Comparison of ENCODE assay signal across 1 cellular context in the genomic region with DNA sequence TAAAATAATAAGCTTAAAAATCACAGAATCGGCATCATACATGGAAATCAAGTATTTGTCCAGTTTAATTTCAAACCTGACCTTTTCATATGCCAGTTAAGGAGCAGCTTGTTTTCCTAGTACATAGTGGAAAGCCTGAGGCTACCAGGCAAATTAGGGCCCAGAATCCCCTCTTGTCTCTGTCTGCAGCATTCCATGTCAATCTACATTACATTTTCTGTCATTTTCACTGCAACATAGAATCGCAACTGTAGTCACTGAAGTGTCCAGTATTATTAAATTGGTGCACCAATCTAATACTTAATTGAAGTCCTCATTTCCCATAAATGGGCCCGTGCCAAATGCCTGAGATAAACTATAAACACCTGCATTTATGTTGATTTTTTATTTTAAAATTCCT.
TF ChIP-seq lines count a peak whose summit lies in the region.

No MANE protein-coding gene starts in this region.

TF ChIP-seq in GM23338, 12 proteins besides CTCF, POLR2A, EP300 and RAD21:
- TF ChIP-seq, protein P1, sequence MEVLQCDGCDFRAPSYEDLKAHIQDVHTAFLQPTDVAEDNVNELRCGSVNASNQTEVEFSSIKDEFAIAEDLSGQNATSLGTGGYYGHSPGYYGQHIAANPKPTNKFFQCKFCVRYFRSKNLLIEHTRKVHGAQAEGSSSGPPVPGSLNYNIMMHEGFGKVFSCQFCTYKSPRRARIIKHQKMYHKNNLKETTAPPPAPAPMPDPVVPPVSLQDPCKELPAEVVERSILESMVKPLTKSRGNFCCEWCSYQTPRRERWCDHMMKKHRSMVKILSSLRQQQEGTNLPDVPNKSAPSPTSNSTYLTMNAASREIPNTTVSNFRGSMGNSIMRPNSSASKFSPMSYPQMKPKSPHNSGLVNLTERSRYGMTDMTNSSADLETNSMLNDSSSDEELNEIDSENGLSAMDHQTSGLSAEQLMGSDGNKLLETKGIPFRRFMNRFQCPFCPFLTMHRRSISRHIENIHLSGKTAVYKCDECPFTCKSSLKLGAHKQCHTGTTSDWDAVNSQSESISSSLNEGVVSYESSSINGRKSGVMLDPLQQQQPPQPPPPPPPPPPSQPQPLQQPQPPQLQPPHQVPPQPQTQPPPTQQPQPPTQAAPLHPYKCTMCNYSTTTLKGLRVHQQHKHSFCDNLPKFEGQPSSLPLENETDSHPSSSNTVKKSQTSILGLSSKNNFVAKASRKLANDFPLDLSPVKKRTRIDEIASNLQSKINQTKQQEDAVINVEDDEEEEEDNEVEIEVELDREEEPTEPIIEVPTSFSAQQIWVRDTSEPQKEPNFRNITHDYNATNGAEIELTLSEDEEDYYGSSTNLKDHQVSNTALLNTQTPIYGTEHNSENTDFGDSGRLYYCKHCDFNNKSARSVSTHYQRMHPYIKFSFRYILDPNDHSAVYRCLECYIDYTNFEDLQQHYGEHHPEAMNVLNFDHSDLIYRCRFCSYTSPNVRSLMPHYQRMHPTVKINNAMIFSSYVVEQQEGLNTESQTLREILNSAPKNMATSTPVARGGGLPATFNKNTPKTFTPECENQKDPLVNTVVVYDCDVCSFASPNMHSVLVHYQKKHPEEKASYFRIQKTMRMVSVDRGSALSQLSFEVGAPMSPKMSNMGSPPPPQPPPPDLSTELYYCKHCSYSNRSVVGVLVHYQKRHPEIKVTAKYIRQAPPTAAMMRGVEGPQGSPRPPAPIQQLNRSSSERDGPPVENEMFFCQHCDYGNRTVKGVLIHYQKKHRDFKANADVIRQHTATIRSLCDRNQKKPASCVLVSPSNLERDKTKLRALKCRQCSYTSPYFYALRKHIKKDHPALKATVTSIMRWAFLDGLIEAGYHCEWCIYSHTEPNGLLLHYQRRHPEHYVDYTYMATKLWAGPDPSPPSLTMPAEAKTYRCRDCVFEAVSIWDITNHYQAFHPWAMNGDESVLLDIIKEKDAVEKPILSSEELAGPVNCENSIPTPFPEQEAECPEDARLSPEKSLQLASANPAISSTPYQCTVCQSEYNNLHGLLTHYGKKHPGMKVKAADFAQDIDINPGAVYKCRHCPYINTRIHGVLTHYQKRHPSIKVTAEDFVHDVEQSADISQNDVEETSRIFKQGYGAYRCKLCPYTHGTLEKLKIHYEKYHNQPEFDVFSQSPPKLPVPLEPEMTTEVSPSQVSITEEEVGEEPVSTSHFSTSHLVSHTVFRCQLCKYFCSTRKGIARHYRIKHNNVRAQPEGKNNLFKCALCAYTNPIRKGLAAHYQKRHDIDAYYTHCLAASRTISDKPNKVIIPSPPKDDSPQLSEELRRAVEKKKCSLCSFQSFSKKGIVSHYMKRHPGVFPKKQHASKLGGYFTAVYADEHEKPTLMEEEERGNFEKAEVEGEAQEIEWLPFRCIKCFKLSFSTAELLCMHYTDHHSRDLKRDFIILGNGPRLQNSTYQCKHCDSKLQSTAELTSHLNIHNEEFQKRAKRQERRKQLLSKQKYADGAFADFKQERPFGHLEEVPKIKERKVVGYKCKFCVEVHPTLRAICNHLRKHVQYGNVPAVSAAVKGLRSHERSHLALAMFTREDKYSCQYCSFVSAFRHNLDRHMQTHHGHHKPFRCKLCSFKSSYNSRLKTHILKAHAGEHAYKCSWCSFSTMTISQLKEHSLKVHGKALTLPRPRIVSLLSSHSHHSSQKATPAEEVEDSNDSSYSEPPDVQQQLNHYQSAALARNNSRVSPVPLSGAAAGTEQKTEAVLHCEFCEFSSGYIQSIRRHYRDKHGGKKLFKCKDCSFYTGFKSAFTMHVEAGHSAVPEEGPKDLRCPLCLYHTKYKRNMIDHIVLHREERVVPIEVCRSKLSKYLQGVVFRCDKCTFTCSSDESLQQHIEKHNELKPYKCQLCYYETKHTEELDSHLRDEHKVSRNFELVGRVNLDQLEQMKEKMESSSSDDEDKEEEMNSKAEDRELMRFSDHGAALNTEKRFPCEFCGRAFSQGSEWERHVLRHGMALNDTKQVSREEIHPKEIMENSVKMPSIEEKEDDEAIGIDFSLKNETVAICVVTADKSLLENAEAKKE (CRISPR knock-in tag; IDR thresholded peaks at IDR 0.05): no peak
- TF ChIP-seq, protein P2, sequence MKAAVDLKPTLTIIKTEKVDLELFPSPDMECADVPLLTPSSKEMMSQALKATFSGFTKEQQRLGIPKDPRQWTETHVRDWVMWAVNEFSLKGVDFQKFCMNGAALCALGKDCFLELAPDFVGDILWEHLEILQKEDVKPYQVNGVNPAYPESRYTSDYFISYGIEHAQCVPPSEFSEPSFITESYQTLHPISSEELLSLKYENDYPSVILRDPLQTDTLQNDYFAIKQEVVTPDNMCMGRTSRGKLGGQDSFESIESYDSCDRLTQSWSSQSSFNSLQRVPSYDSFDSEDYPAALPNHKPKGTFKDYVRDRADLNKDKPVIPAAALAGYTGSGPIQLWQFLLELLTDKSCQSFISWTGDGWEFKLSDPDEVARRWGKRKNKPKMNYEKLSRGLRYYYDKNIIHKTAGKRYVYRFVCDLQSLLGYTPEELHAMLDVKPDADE (IDR thresholded peaks at IDR 0.05): no peak
- TF ChIP-seq JUNB (IDR thresholded peaks at IDR 0.05; ENCODE audit: unreplicated experiment) (no peak), EZH2 (IDR thresholded peaks at IDR 0.05; ENCODE audit: low read depth, unreplicated experiment) (no peak), POLR2AphosphoS5 (IDR thresholded peaks at IDR 0.05; ENCODE audit: low read depth) (no peak), ZNF331 (CRISPR knock-in tag; IDR thresholded peaks at IDR 0.05; ENCODE audit: low read depth) (no peak), CREB1 (CRISPR knock-in tag; IDR thresholded peaks at IDR 0.05; ENCODE audit: low read depth) (no peak), ZNF114 (CRISPR knock-in tag; IDR thresholded peaks at IDR 0.05) (no peak), NANOG (IDR thresholded peaks at IDR 0.05; ENCODE audit: borderline replicate concordance) (no peak), STAT1 (IDR thresholded peaks at IDR 0.05; ENCODE audit: unreplicated experiment) (no peak), EZH2phosphoT487 (IDR thresholded peaks at IDR 0.05; ENCODE audit: unreplicated experiment) (no peak)
- TF ChIP-seq, protein P3, sequence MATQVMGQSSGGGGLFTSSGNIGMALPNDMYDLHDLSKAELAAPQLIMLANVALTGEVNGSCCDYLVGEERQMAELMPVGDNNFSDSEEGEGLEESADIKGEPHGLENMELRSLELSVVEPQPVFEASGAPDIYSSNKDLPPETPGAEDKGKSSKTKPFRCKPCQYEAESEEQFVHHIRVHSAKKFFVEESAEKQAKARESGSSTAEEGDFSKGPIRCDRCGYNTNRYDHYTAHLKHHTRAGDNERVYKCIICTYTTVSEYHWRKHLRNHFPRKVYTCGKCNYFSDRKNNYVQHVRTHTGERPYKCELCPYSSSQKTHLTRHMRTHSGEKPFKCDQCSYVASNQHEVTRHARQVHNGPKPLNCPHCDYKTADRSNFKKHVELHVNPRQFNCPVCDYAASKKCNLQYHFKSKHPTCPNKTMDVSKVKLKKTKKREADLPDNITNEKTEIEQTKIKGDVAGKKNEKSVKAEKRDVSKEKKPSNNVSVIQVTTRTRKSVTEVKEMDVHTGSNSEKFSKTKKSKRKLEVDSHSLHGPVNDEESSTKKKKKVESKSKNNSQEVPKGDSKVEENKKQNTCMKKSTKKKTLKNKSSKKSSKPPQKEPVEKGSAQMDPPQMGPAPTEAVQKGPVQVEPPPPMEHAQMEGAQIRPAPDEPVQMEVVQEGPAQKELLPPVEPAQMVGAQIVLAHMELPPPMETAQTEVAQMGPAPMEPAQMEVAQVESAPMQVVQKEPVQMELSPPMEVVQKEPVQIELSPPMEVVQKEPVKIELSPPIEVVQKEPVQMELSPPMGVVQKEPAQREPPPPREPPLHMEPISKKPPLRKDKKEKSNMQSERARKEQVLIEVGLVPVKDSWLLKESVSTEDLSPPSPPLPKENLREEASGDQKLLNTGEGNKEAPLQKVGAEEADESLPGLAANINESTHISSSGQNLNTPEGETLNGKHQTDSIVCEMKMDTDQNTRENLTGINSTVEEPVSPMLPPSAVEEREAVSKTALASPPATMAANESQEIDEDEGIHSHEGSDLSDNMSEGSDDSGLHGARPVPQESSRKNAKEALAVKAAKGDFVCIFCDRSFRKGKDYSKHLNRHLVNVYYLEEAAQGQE (IDR thresholded peaks at IDR 0.05; ENCODE audit: unreplicated experiment): no peak
TF ChIP-seq in GM23338: peak in this region for 0.
